Comparison of ENCODE assay signal across 37 cellular contexts in genomic region chr13:53066411-53066810, GRCh38. TPM values are rescaled to one million over a fixed set of nuclear protein-coding genes. Genes with fewer than 3 reads are reported as not detected.
"Had no signal": no experiment of that assay in that cellular context is flagged by ENCODE, and none has a peak within 500 bp of the region (broad histone marks: within the 10 kb centered on the region; RNA-seq: fewer than 3 reads in every experiment).

No MANE protein-coding gene starts in this region.

- DNase-seq: Karpas-422, Kasumi-1, MG63, MM.1S, MV-4-11, NCI-H1048, NCI-H1092, NCI-H1092 treated with DMSO at 0.1 percent for 48 hours, NCI-H1105, NCI-H1105 treated with DMSO at 0.1 percent for 48 hours, NCI-H1417 treated with DMSO at 0.1 percent for 48 hours, NCI-H1436, NCI-H1436 treated with DMSO at 0.1 percent for 48 hours, NCI-H146, NCI-H1694, NCI-H1694 treated with DMSO at 0.1 percent for 48 hours, NCI-H187, NCI-H187 treated with DMSO at 0.1 percent for 48 hours, NCI-H1930, NCI-H2029, NCI-H2029 treated with DMSO at 0.1 percent for 48 hours, NCI-H2081, NCI-H2081 treated with DMSO at 0.1 percent for 48 hours, NCI-H2107, NCI-H2171, NCI-H2171 treated with DMSO at 0.1 percent for 48 hours, NCI-H2227 treated with DMSO at 0.1 percent for 48 hours, NCI-H226, NCI-H345, NCI-H446, NCI-H446 treated with DMSO at 0.1 percent for 48 hours, NCI-H510A, NCI-H510A treated with DMSO at 0.1 percent for 48 hours had no signal

- H3K27me3 ChIP-seq: MG63 had no signal

- H3K36me3 ChIP-seq: MG63 had no signal

- H3K9me3 ChIP-seq: MG63 had no signal

- H3K4me3 ChIP-seq: MG63 had no signal

RNA-seq across cellular contexts. Expression of gene OLFM4, which starts 37.8 kb away (rescaled TPM):
- total RNA-seq: LHCN-M2, M059J, MCF 10A, NCI-H460 had no signal
